ENCODE assay signal across 8 cellular contexts in genomic region chr17:18261146-18261515, GRCh38. TPM values are rescaled to one million over a fixed set of nuclear protein-coding genes. Genes with fewer than 3 reads are reported as not detected.
A peak's percentile ranks its signal among the peaks of the same experiment; 100 is the strongest.
DNase-seq lines count a peak whose midpoint lies in the region; ATAC-seq and TF ChIP-seq lines count a peak whose summit lies in the region.

No MANE protein-coding gene starts in this region.

- H3K4me2 ChIP-seq in DND-41 (ENCODE audit: insufficient read depth, low read length): peak overlapping the region; percentile 86

- DNase-seq in DND-41: no peak
- peak in 4 of 34 experiments; percentile 13 to 32 (median 20) for DNase-seq in T-cell
- peak; percentile 56 for DNase-seq in dermis blood vessel endothelial cell
- no peak for DNase-seq in NCI-H446 (lab: John Stamatoyannopoulos, UW)

- H3K9ac ChIP-seq in DND-41 (ENCODE audit: low read depth, low read length): peak overlapping the region; percentile 68
- peak overlapping the region; percentile 60 to 69 for H3K9ac ChIP-seq in liver (ENCODE audit: low read depth in 1 of 2, low read length in 2 of 2)

- H3K27ac Mint-ChIP-seq in T-cell: peak overlapping the region; percentile 74 to 79
- H3K27ac Mint-ChIP-seq in stimulated activated naive CD8-positive, alpha-beta T cell treated with anti-CD3 and anti-CD28 coated beads, Interleukin-15, Interleukin-2, amounts not matched to agents 100 ng/mL and 50 ng/mL, for 24 hours: peak overlapping the region; percentile 72

- H3K79me2 ChIP-seq in DND-41 (ENCODE audit: insufficient read depth, low read length): peaks cover 44% of the 10 kb centered on the region

- TF ChIP-seq CTCF in DND-41 (IDR thresholded peaks at IDR 0.05; ENCODE audit: borderline replicate concordance, extremely low read depth, low read length, poor library complexity, severe bottlenecking): no peak
- TF ChIP-seq CTCF in HEK293 (tag by site-specific recombination; IDR thresholded peaks at IDR 0.05): no peak
- TF ChIP-seq CTCF in liver (IDR thresholded peaks at IDR 0.05; ENCODE audit: low read depth, low read length, missing input control): no peak

- H3K36me3 Mint-ChIP-seq in T-cell: peaks cover 8% of the 10 kb centered on the region
- peaks cover under 1% of the 10 kb centered on the region for H3K36me3 Mint-ChIP-seq in stimulated activated naive CD8-positive, alpha-beta T cell treated with anti-CD3 and anti-CD28 coated beads, Interleukin-15, Interleukin-2, amounts not matched to agents 100 ng/mL and 50 ng/mL, for 24 hours (ENCODE audit: low read depth)

- H3K4me3 ChIP-seq in DND-41 (ENCODE audit: low read depth in 1 of 2, low read length in 2 of 2) (peak overlapping the region; percentile 49 to 83; a peak in 3 of 4 replicates), HEK293 (ENCODE audit: low read depth, low read length) (peak overlapping the region; percentile 87), liver (ENCODE audit: low read depth in 1 of 3, low read length in 3 of 3) (peak overlapping the region; percentile 80 to 83 (median 82))

- H3K4me1 ChIP-seq in DND-41 (ENCODE audit: insufficient read depth, low read length) (peaks cover 56% of the 10 kb centered on the region), HEK293 (ENCODE audit: control insufficient read depth, insufficient read depth, low read length) (peaks cover 12% of the 10 kb centered on the region), liver (ENCODE audit: control insufficient read depth in 4 of 4, insufficient read depth in 4 of 4, low read length in 3 of 4) (peaks cover 24 to 46% (median 33%) of the 10 kb centered on the region in 4 donors)

- CTCF ChIA-PET in HEK293 (lab: Yijun Ruan, JAX) (interaction anchor here (1.0 kb wide), 1 partner anchor 120 kb away, joined by 3 read pairs; no protein-coding TSS in a partner anchor), T-cell (lab: Charles Lee) (no interaction called here)

- H3K9me3 ChIP-seq in DND-41 (ENCODE audit: insufficient read depth, low read length, severe bottlenecking) (no peaks in the 10 kb centered on the region), HEK293 (ENCODE audit: control insufficient read depth, insufficient read depth, low read depth, low read length) (no peaks in the 10 kb centered on the region), liver (ENCODE audit: control insufficient read depth in 4 of 4, low read length in 3 of 4) (no peaks in the 10 kb centered on the region)

- H4K20me1 ChIP-seq in DND-41 (ENCODE audit: insufficient read depth, low read length): peaks cover 19% of the 10 kb centered on the region

- H3K4me3 Mint-ChIP-seq in T-cell: peak overlapping the region; percentile 74 to 98 (median 79)
- H3K4me3 Mint-ChIP-seq in stimulated activated naive CD8-positive, alpha-beta T cell treated with anti-CD3 and anti-CD28 coated beads, Interleukin-15, Interleukin-2, amounts not matched to agents 100 ng/mL and 50 ng/mL, for 24 hours: peak overlapping the region; percentile 79

- H3K27me3 ChIP-seq in DND-41 (ENCODE audit: insufficient read depth, low read length, poor library complexity) (no peaks in the 10 kb centered on the region), liver (ENCODE audit: control insufficient read depth in 4 of 4, insufficient read depth in 4 of 4, low read length in 3 of 4) (no peaks in the 10 kb centered on the region)

- peak overlapping the region; percentile 68 for H3K27ac ChIP-seq in DND-41 (ENCODE audit: low read length)
- H3K27ac ChIP-seq in HEK293 (ENCODE audit: extremely low read depth, low read depth, low read length): peak overlapping the region; percentile 92
- H3K27ac ChIP-seq in liver (ENCODE audit: low read depth in 1 of 2, low read length in 2 of 2): peak overlapping the region; percentile 84 to 85

- H2AFZ ChIP-seq in DND-41 (ENCODE audit: low read depth, low read length): peak overlapping the region; percentile 89

- no peak for ATAC-seq in DND-41 (ENCODE audit: insufficient read depth, low read depth)
- no peak for ATAC-seq in T-cell (replicated peaks in 1 of 4)
- ATAC-seq in GM19035 (IDR thresholded peaks at IDR 0.05; ENCODE audit: unreplicated experiment): no peak

- H3K4me1 Mint-ChIP-seq in T-cell: peaks cover 31 to 47% (median 42%) of the 10 kb centered on the region in 3 donors
- peaks cover 36% of the 10 kb centered on the region for H3K4me1 Mint-ChIP-seq in stimulated activated naive CD8-positive, alpha-beta T cell treated with anti-CD3 and anti-CD28 coated beads, Interleukin-15, Interleukin-2, amounts not matched to agents 100 ng/mL and 50 ng/mL, for 24 hours (ENCODE audit: low read depth)

- H3K9me3 Mint-ChIP-seq in T-cell: no peaks in the 10 kb centered on the region
- H3K9me3 Mint-ChIP-seq in stimulated activated naive CD8-positive, alpha-beta T cell treated with anti-CD3 and anti-CD28 coated beads, Interleukin-15, Interleukin-2, amounts not matched to agents 100 ng/mL and 50 ng/mL, for 24 hours: no peaks in the 10 kb centered on the region

- no peaks in the 10 kb centered on the region for H3K27me3 Mint-ChIP-seq in T-cell
- no peaks in the 10 kb centered on the region for H3K27me3 Mint-ChIP-seq in stimulated activated naive CD8-positive, alpha-beta T cell treated with anti-CD3 and anti-CD28 coated beads, Interleukin-15, Interleukin-2, amounts not matched to agents 100 ng/mL and 50 ng/mL, for 24 hours

- POLR2A ChIA-PET in HEK293 (lab: Yijun Ruan, JAX) (interaction anchor here (0.9 to 4.2 kb wide), 6 partner anchors 9 to 78 kb away, joined by 3 to 24 read pairs (median 5); partner anchors contain the start of genes ALKBH5, SMCR8 and TOP3A), T-cell (lab: Charles Lee) (no interaction called here)

- H3K36me3 ChIP-seq in DND-41 (ENCODE audit: insufficient read depth, low read length) (peaks cover 37% of the 10 kb centered on the region), HEK293 (ENCODE audit: control insufficient read depth in 2 of 2, insufficient read depth in 1 of 2, low read length in 2 of 2) (peaks cover 0 to 45% of the 10 kb centered on the region in 2 experiments; a peak in 2 of 3 replicates), liver (ENCODE audit: control insufficient read depth in 4 of 4, insufficient read depth in 3 of 4, low read depth in 1 of 4, low read length in 3 of 4) (peaks cover 7 to 20% (median 13%) of the 10 kb centered on the region in 4 donors)

- TF ChIP-seq RAD21 in liver (IDR thresholded peaks at IDR 0.05): no peak

- WGBS in liver: under 1% methylated on average over 16 of the region's 16 CpGs

TF ChIP-seq in HEK293, 187 proteins besides CTCF, POLR2A, EP300 and RAD21 (continues in another document):
- 0 out of 2 replicates have a peak, but pooled peaks have one; percentile 39 for TF ChIP-seq ZBTB8A (tag by site-specific recombination; IDR thresholded peaks at IDR 0.05)
- no peak for TF ChIP-seq ELK4 (IDR thresholded peaks at IDR 0.05; ENCODE audit: borderline replicate concordance, low read depth, low read length)

TF ChIP-seq in liver, 16 proteins besides CTCF, POLR2A, EP300 and RAD21:
- TF ChIP-seq HNF4A (conservative IDR thresholded peaks at IDR 0.05): peak; percentile 9 to 24
- no peak for TF ChIP-seq FOXA1 (IDR thresholded peaks at IDR 0.05)
- peak; percentile 16 to 39 for TF ChIP-seq RXRA (IDR thresholded peaks at IDR 0.05)
- no peak for TF ChIP-seq FOXA2 (IDR thresholded peaks at IDR 0.05)
- TF ChIP-seq SP1 (IDR thresholded peaks at IDR 0.05): no peak
- no peak for TF ChIP-seq NR2F2 (IDR thresholded peaks at IDR 0.05)

RNA-seq across cellular contexts. Expression of gene MIEF2, which starts 0.7 kb away (rescaled TPM):
- total RNA-seq in T-cell (10 to 100 TPM in 4 of 5 donors, 1 to 10 TPM in 1; 10.0 to 19.7 (median 17.6) TPM), dermis blood vessel endothelial cell (22.4 and 22.6 TPM in 2 replicates), liver (10 to 100 TPM in 1 of 2 donors, 1 to 10 TPM in 1; 7.4 to 11.1 TPM)
- polyA plus RNA-seq in liver: 1 to 10 TPM; 4.1 to 5.8 TPM

RNA-seq across cellular contexts. Expression of gene FLII, which starts 2.6 kb away (rescaled TPM):
- total RNA-seq in T-cell (100 to 1,000 TPM; 257 to 389 (median 319) TPM), dermis blood vessel endothelial cell (409 and 588 TPM in 2 replicates), liver (10 to 100 TPM; 73.4 to 90.9 TPM)
- polyA plus RNA-seq in liver: 10 to 100 TPM; 49.3 to 79.3 TPM

RNA-seq across cellular contexts. Expression of gene LLGL1, which starts 35.7 kb away (rescaled TPM):
- total RNA-seq in T-cell (10 to 100 TPM; 13.1 to 24.3 (median 23.2) TPM), dermis blood vessel endothelial cell (27.9 and 40.0 TPM in 2 replicates), liver (10 to 100 TPM in 1 of 2 donors, 1 to 10 TPM in 1; 3.4 to 12.0 TPM)
- 1 to 10 TPM in 1 of 2 donors, under 1 TPM in 1; 0.39 to 2.2 TPM for polyA plus RNA-seq in liver

RNA-seq across cellular contexts. Expression of gene TOP3A, which starts 53.7 kb away (rescaled TPM):
- total RNA-seq in T-cell (10 to 100 TPM; 34.0 to 60.4 (median 52.8) TPM), dermis blood vessel endothelial cell (26.8 and 47.0 TPM in 2 replicates), liver (10 to 100 TPM; 18.3 to 37.5 TPM)
- polyA plus RNA-seq in liver: 10 to 100 TPM in 1 of 2 donors, 1 to 10 TPM in 1; 6.6 to 10.2 TPM

RNA-seq across cellular contexts. Expression of gene SMCR8, which starts 54.0 kb away (rescaled TPM):
- total RNA-seq in T-cell: 10 to 100 TPM; 38.7 to 46.4 (median 45.9) TPM
- total RNA-seq in dermis blood vessel endothelial cell: 18.7 and 28.8 TPM in 2 replicates
- 1 to 10 TPM; 9.0 to 9.7 TPM for total RNA-seq in liver
- polyA plus RNA-seq in liver: 1 to 10 TPM in 1 of 2 donors, under 1 TPM in 1; 0.76 to 3.2 TPM
